Comparison of ENCODE assay signal across 1 cellular context in genomic region chr7:24795407-24795767, GRCh38.
TF ChIP-seq lines count a peak whose summit lies in the region.

No MANE protein-coding gene starts in this region.

TF ChIP-seq in HepG2, 621 proteins besides CTCF, POLR2A, EP300 and RAD21 (continued from another document and continues in another):
- TF ChIP-seq CEBPB (IDR thresholded peaks at IDR 0.05; ENCODE audit: borderline replicate concordance, low read depth, low read length) (no peak), MEF2D (CRISPR knock-in tag; IDR thresholded peaks at IDR 0.05) (no peak), ZNF775 (CRISPR knock-in tag; IDR thresholded peaks at IDR 0.05; ENCODE audit: borderline replicate concordance) (no peak), ISL2 (CRISPR knock-in tag; IDR thresholded peaks at IDR 0.05) (no peak), FOXM1 (CRISPR knock-in tag; IDR thresholded peaks at IDR 0.05) (no peak), ZNF605 (CRISPR knock-in tag; IDR thresholded peaks at IDR 0.05) (no peak), FOSL2 (CRISPR knock-in tag; IDR thresholded peaks at IDR 0.05) (no peak), ZNF407 (CRISPR knock-in tag; IDR thresholded peaks at IDR 0.05; ENCODE audit: not compliant biosample characterization) (no peak), ZNF180 (CRISPR knock-in tag; IDR thresholded peaks at IDR 0.05; ENCODE audit: borderline replicate concordance, low read depth) (no peak), PAF1 (CRISPR knock-in tag; IDR thresholded peaks at IDR 0.05) (no peak), ZNF362 (CRISPR knock-in tag; IDR thresholded peaks at IDR 0.05; ENCODE audit: borderline replicate concordance) (no peak), ZNF296 (CRISPR knock-in tag; conservative IDR thresholded peaks at IDR 0.05) (no peak), ZNF10 (CRISPR knock-in tag; IDR thresholded peaks at IDR 0.05; ENCODE audit: borderline replicate concordance, low read depth) (no peak), SMARCC2 (IDR thresholded peaks at IDR 0.05) (no peak), DPF2 (CRISPR knock-in tag; IDR thresholded peaks at IDR 0.05; ENCODE audit: borderline replicate concordance, low read depth) (no peak), SMYD3 (CRISPR knock-in tag; IDR thresholded peaks at IDR 0.05) (no peak), SAFB2 (CRISPR knock-in tag; IDR thresholded peaks at IDR 0.05; ENCODE audit: borderline replicate concordance, low read depth) (no peak), CENPX (CRISPR knock-in tag; IDR thresholded peaks at IDR 0.05) (no peak), ZMAT3 (CRISPR knock-in tag; conservative IDR thresholded peaks at IDR 0.05) (no peak), SAP130 (CRISPR knock-in tag; IDR thresholded peaks at IDR 0.05; ENCODE audit: low read depth) (peak; percentile 61), GLI4 (CRISPR knock-in tag; IDR thresholded peaks at IDR 0.05; ENCODE audit: borderline replicate concordance) (no peak), ARID5B (CRISPR knock-in tag; IDR thresholded peaks at IDR 0.05) (peak; percentile 19; the same call in 1 of the 2 replicates), JDP2 (CRISPR knock-in tag; IDR thresholded peaks at IDR 0.05; ENCODE audit: borderline replicate concordance) (no peak), ZNF281 (CRISPR knock-in tag; IDR thresholded peaks at IDR 0.05; ENCODE audit: borderline replicate concordance) (no peak), FOXO1 (CRISPR knock-in tag; IDR thresholded peaks at IDR 0.05) (no peak), TMF1 (CRISPR knock-in tag; IDR thresholded peaks at IDR 0.05; ENCODE audit: low read depth) (no peak), HNF4G (IDR thresholded peaks at IDR 0.05; ENCODE audit: borderline replicate concordance, low read depth, low read length) (no peak), HNF4G (CRISPR knock-in tag; IDR thresholded peaks at IDR 0.05; ENCODE audit: borderline replicate concordance, low read depth) (no peak), ZHX2 (IDR thresholded peaks at IDR 0.05; ENCODE audit: low read depth) (no peak), ZHX2 (CRISPR knock-in tag; IDR thresholded peaks at IDR 0.05; ENCODE audit: borderline replicate concordance) (no peak), ZNF446 (CRISPR knock-in tag; IDR thresholded peaks at IDR 0.05) (no peak)
